ENCODE assay signal across 25 cellular contexts in genomic region chr1:174352117-174352516, GRCh38.
DNase-seq lines count a peak whose midpoint lies in the region; ATAC-seq and TF ChIP-seq lines count a peak whose summit lies in the region.
"Had no signal": no experiment of that assay in that cellular context is flagged by ENCODE, and none has a peak within 500 bp of the region (broad histone marks: within the 10 kb centered on the region; RNA-seq: fewer than 3 reads in every experiment).

No MANE protein-coding gene starts in this region.

- no peaks in the 10 kb centered on the region for H3K36me3 Mint-ChIP-seq in natural killer cell
- peaks cover 19% of the 10 kb centered on the region for H3K36me3 Mint-ChIP-seq in natural killer cell treated with Interleukin-12 subunit alpha and Interleukin-12 subunit beta and Interleukin-15 and Interleukin-18, amount 100 ng/mL, for 72 hours
- peaks cover 12% of the 10 kb centered on the region for H3K36me3 Mint-ChIP-seq in stimulated activated effector memory CD8-positive, alpha-beta T cell treated with anti-CD3 and anti-CD28 coated beads, Interleukin-12 subunit alpha, Interleukin-12 subunit beta, amount 100 ng/mL, for 72 hours

- no peaks in the 10 kb centered on the region for H3K9me3 ChIP-seq in mammary epithelial cell (replicated peaks; ENCODE audit: insufficient read depth, low read length)
- H3K9me3 ChIP-seq: body of pancreas, neutrophil had no signal

- intact Hi-C loops in natural killer cell (cut with micrococcal nuclease): no loop called here
- intact Hi-C loops in mammary epithelial cell (cut with micrococcal nuclease): no loop called here
- intact Hi-C loops in Right ventricle myocardium superior (cut with DNase I): no loop called here

- H4K20me1 ChIP-seq in mammary epithelial cell (ENCODE audit: insufficient read depth, low read length): no peaks in the 10 kb centered on the region

- no TSS peak for BruUV-seq in mammary epithelial cell (replicated peaks; lab: Mats Ljungman, UMichigan)

- no peak overlapping the region for H3K4me2 ChIP-seq in mammary epithelial cell (ENCODE audit: insufficient read depth, low read depth, low read length)

- TF ChIP-seq CTCF in natural killer cell (IDR thresholded peaks at IDR 0.05) (no peak), mammary epithelial cell (conservative IDR thresholded peaks at IDR 0.05 in 1 of 2, IDR thresholded peaks at IDR 0.05 in 1 of 2; ENCODE audit: extremely low read depth in 1 of 2, insufficient read depth in 1 of 2, low read depth in 1 of 2, low read length in 2 of 2) (no peak), fibroblast of pulmonary artery (IDR thresholded peaks at IDR 0.05; ENCODE audit: low read length, missing control alignments) (no peak)

- no peak overlapping the region for H3K9ac ChIP-seq in mammary epithelial cell (ENCODE audit: insufficient read depth, low read length)

- in situ Hi-C loops in mammary epithelial cell (cut with MboI; ENCODE audit: low sequenced_read_pairs in 2 of 2): no loop called here

- dilution Hi-C loops in mammary epithelial cell (cut with HindIII; ENCODE audit: low sequenced_read_pairs): no loop called here

- no peak overlapping the region for H2AFZ ChIP-seq in mammary epithelial cell (ENCODE audit: low read depth, low read length)

- H3K27me3 Mint-ChIP-seq in natural killer cell (ENCODE audit: low read depth in 2 of 2): no peaks in the 10 kb centered on the region
- no peaks in the 10 kb centered on the region for H3K27me3 Mint-ChIP-seq in natural killer cell treated with Interleukin-12 subunit alpha and Interleukin-12 subunit beta and Interleukin-15 and Interleukin-18, amount 100 ng/mL, for 72 hours
- H3K27me3 Mint-ChIP-seq: activated CD8-positive, alpha-beta memory T cell treated with anti-CD3 and anti-CD28 coated beads, Interleukin-2, amount 10 ng/mL, durations not matched to agents 7 days and 5 days; activated naive CD8-positive, alpha-beta T cell treated with anti-CD3 and anti-CD28 coated beads, Interleukin-2, amount 50 U/mL, for 24 hours; CD4-positive, alpha-beta memory T cell had no signal

- CTCF ChIA-PET in mammary epithelial cell (lab: Charles Lee; ENCODE audit: low non-redundant PET): no interaction called here

- ATAC-seq in natural killer cell (no peak), HG03565 (IDR thresholded peaks at IDR 0.05; ENCODE audit: unreplicated experiment) (no peak), GM21786 (IDR thresholded peaks at IDR 0.05; ENCODE audit: unreplicated experiment) (no peak), Right ventricle myocardium superior (ENCODE audit: poor library complexity) (no peak)
- ATAC-seq in natural killer cell treated with Interleukin-12 subunit alpha and Interleukin-12 subunit beta and Interleukin-15 and Interleukin-18, amount 100 ng/mL, for 72 hours: no peak
- no peak for ATAC-seq in stimulated activated effector memory CD8-positive, alpha-beta T cell treated with anti-CD3 and anti-CD28 coated beads, Interleukin-12 subunit alpha, Interleukin-12 subunit beta, amount 100 ng/mL, for 72 hours
- ATAC-seq: activated CD8-positive, alpha-beta memory T cell treated with anti-CD3 and anti-CD28 coated beads, Interleukin-2, amount 10 ng/mL, durations not matched to agents 7 days and 5 days; activated naive CD8-positive, alpha-beta T cell treated with anti-CD3 and anti-CD28 coated beads, Interleukin-2, amount 50 U/mL, for 24 hours; activated T-cell treated with anti-CD3 and anti-CD28 coated beads, Interleukin-2, amount 50 U/mL, for 4 hours; body of pancreas had no signal

- H3K27me3 ChIP-seq in mammary epithelial cell (ENCODE audit: insufficient read depth, low read length): no peaks in the 10 kb centered on the region
- H3K27me3 ChIP-seq: body of pancreas, neutrophil, tibial artery had no signal

- no peak overlapping the region for H3K27ac ChIP-seq in mammary epithelial cell (ENCODE audit: insufficient read depth, low read depth, low read length)
- H3K27ac ChIP-seq: body of pancreas, HL-60, neutrophil, SK-N-MC, tibial artery had no signal

- H3K36me3 ChIP-seq in mammary epithelial cell (ENCODE audit: insufficient read depth, low read length): no peaks in the 10 kb centered on the region
- H3K36me3 ChIP-seq: neutrophil, tibial artery had no signal

- H3K4me1 ChIP-seq in mammary epithelial cell (ENCODE audit: insufficient read depth, low read length): no peaks in the 10 kb centered on the region
- H3K4me1 ChIP-seq: body of pancreas, tibial artery had no signal

- no peak overlapping the region for H3K4me3 Mint-ChIP-seq in natural killer cell
- no peak overlapping the region for H3K4me3 Mint-ChIP-seq in natural killer cell treated with Interleukin-12 subunit alpha and Interleukin-12 subunit beta and Interleukin-15 and Interleukin-18, amount 100 ng/mL, for 72 hours
- no peak overlapping the region for H3K4me3 Mint-ChIP-seq in stimulated activated effector memory CD8-positive, alpha-beta T cell treated with anti-CD3 and anti-CD28 coated beads, Interleukin-12 subunit alpha, Interleukin-12 subunit beta, amount 100 ng/mL, for 72 hours
- H3K4me3 Mint-ChIP-seq: activated CD8-positive, alpha-beta memory T cell treated with anti-CD3 and anti-CD28 coated beads, Interleukin-2, amount 10 ng/mL, durations not matched to agents 7 days and 5 days; activated naive CD8-positive, alpha-beta T cell treated with anti-CD3 and anti-CD28 coated beads, Interleukin-2, amount 50 U/mL, for 24 hours; activated T-cell treated with anti-CD3 and anti-CD28 coated beads, Interleukin-2, amount 50 U/mL, for 4 hours; CD4-positive, alpha-beta memory T cell had no signal

- no peak for DNase-seq in natural killer cell
- no peak for DNase-seq in natural killer cell treated with Interleukin-12 subunit alpha and Interleukin-12 subunit beta and Interleukin-15 and Interleukin-18, amount 100 ng/mL, for 72 hours (ENCODE audit: low spot score)
- DNase-seq in mammary epithelial cell: peak; percentile 8
- peak; percentile 4 for DNase-seq in fibroblast of pulmonary artery (ENCODE audit: low read depth)
- no peak for DNase-seq in stimulated activated effector memory CD8-positive, alpha-beta T cell treated with anti-CD3 and anti-CD28 coated beads, Interleukin-12 subunit alpha, Interleukin-12 subunit beta, amount 100 ng/mL, for 72 hours (ENCODE audit: low spot score in 2 of 2)
- DNase-seq in Right ventricle myocardium superior: no peak
- DNase-seq: activated CD4-positive, CD25-positive, alpha-beta regulatory T cell; activated CD8-positive, alpha-beta memory T cell treated with anti-CD3 and anti-CD28 coated beads, Interleukin-2, amount 10 ng/mL, durations not matched to agents 7 days and 5 days; activated gamma-delta T cell treated with Interleukin-2 at 50 U/mL for 16 hours; activated naive CD8-positive, alpha-beta T cell treated with anti-CD3 and anti-CD28 coated beads, Interleukin-2, amount 50 U/mL, for 24 hours; activated T-cell treated with anti-CD3 and anti-CD28 coated beads, Interleukin-2, amount 50 U/mL, for 4 hours; AML-193; body of pancreas; CD4-positive, alpha-beta memory T cell; EL; left ventricle myocardium superior; NCI-H1436 treated with DMSO at 0.1 percent for 48 hours; NCI-H2081 treated with DMSO at 0.1 percent for 48 hours; stimulated activated CD4-positive, alpha-beta T cell treated with anti-CD3 and anti-CD28 coated beads, Interleukin-4, amount 100 ng/mL, for 24 hours; tibial artery had no signal

- H3K79me2 ChIP-seq in mammary epithelial cell (ENCODE audit: insufficient read depth, low read length): no peaks in the 10 kb centered on the region

- no peak overlapping the region for H3K4me3 ChIP-seq in mammary epithelial cell (replicated peaks in 1 of 3; ENCODE audit: insufficient read depth in 1 of 3, low read depth in 2 of 3, low read length in 3 of 3)
- H3K4me3 ChIP-seq in fibroblast of pulmonary artery (replicated peaks; ENCODE audit: low read depth, low read length): no peak overlapping the region
- H3K4me3 ChIP-seq: body of pancreas, SK-N-MC, tibial artery had no signal

- peak overlapping the region; percentile 11 to 43 for H3K27ac Mint-ChIP-seq in natural killer cell
- H3K27ac Mint-ChIP-seq in natural killer cell treated with Interleukin-12 subunit alpha and Interleukin-12 subunit beta and Interleukin-15 and Interleukin-18, amount 100 ng/mL, for 72 hours: no peak overlapping the region
- peak overlapping the region; percentile 7 for H3K27ac Mint-ChIP-seq in stimulated activated effector memory CD8-positive, alpha-beta T cell treated with anti-CD3 and anti-CD28 coated beads, Interleukin-12 subunit alpha, Interleukin-12 subunit beta, amount 100 ng/mL, for 72 hours
- H3K27ac Mint-ChIP-seq: activated CD8-positive, alpha-beta memory T cell treated with anti-CD3 and anti-CD28 coated beads, Interleukin-2, amount 10 ng/mL, durations not matched to agents 7 days and 5 days; activated naive CD8-positive, alpha-beta T cell treated with anti-CD3 and anti-CD28 coated beads, Interleukin-2, amount 50 U/mL, for 24 hours had no signal

- H3K9me3 Mint-ChIP-seq in natural killer cell: peaks cover 0 to 4% of the 10 kb centered on the region in 2 donors
- H3K9me3 Mint-ChIP-seq in natural killer cell treated with Interleukin-12 subunit alpha and Interleukin-12 subunit beta and Interleukin-15 and Interleukin-18, amount 100 ng/mL, for 72 hours: no peaks in the 10 kb centered on the region
- H3K9me3 Mint-ChIP-seq in stimulated activated effector memory CD8-positive, alpha-beta T cell treated with anti-CD3 and anti-CD28 coated beads, Interleukin-12 subunit alpha, Interleukin-12 subunit beta, amount 100 ng/mL, for 72 hours: peaks cover 5% of the 10 kb centered on the region

- peaks cover 28 to 33% of the 10 kb centered on the region in 2 donors for H3K4me1 Mint-ChIP-seq in natural killer cell
- H3K4me1 Mint-ChIP-seq in natural killer cell treated with Interleukin-12 subunit alpha and Interleukin-12 subunit beta and Interleukin-15 and Interleukin-18, amount 100 ng/mL, for 72 hours (ENCODE audit: low read depth in 2 of 2): peaks cover 17 to 21% of the 10 kb centered on the region in 2 donors
- H3K4me1 Mint-ChIP-seq in stimulated activated effector memory CD8-positive, alpha-beta T cell treated with anti-CD3 and anti-CD28 coated beads, Interleukin-12 subunit alpha, Interleukin-12 subunit beta, amount 100 ng/mL, for 72 hours: peaks cover 20% of the 10 kb centered on the region
- H3K4me1 Mint-ChIP-seq: activated CD8-positive, alpha-beta memory T cell treated with anti-CD3 and anti-CD28 coated beads, Interleukin-2, amount 10 ng/mL, durations not matched to agents 7 days and 5 days had no signal

Comparison
In these comparisons a context has a peak if more than half of its experiments do, and no peak if none do; other contexts are left out.
1. H3K27ac Mint-ChIP-seq: peak in natural killer cell (2 of 2) and stimulated activated effector memory CD8-positive, alpha-beta T cell treated with anti-CD3 and anti-CD28 coated beads, Interleukin-12 subunit alpha, Interleukin-12 subunit beta, amount 100 ng/mL, for 72 hours (single experiment); none in natural killer cell treated with Interleukin-12 subunit alpha and Interleukin-12 subunit beta and Interleukin-15 and Interleukin-18, amount 100 ng/mL, for 72 hours (0 of 2).
2. DNase-seq: peak in mammary epithelial cell (single experiment) and fibroblast of pulmonary artery (single experiment); none in natural killer cell (single experiment), natural killer cell treated with Interleukin-12 subunit alpha and Interleukin-12 subunit beta and Interleukin-15 and Interleukin-18, amount 100 ng/mL, for 72 hours (single experiment), stimulated activated effector memory CD8-positive, alpha-beta T cell treated with anti-CD3 and anti-CD28 coated beads, Interleukin-12 subunit alpha, Interleukin-12 subunit beta, amount 100 ng/mL, for 72 hours (0 of 2) and Right ventricle myocardium superior (single experiment).